10 cellular contexts compared by ENCODE assay signal in genomic region chr6:45884336-45884735, GRCh38.
"Had no signal": no experiment of that assay in that cellular context is flagged by ENCODE, and none has a peak within 500 bp of the region (broad histone marks: within the 10 kb centered on the region; RNA-seq: fewer than 3 reads in every experiment).

No MANE protein-coding gene starts in this region.

- H3K4me1 Mint-ChIP-seq: IgD-negative memory B cell had no signal

- H2AFZ ChIP-seq: GM23248 had no signal

- H3K9ac ChIP-seq: GM23248 had no signal

- H3K27ac ChIP-seq: GM23248, HL-60 had no signal

- FAIRE-seq: HepG2 had no signal

- H3K9me3 ChIP-seq: HAP-1 had no signal

- H3K9me3 Mint-ChIP-seq: HFFc6, IgD-negative memory B cell had no signal

- H3K4me3 ChIP-seq: GM23248, HAP-1 had no signal

- H3K36me3 ChIP-seq: HAP-1 had no signal

- H3K27ac Mint-ChIP-seq: HFFc6, IgD-negative memory B cell had no signal

- H3K4me1 ChIP-seq: HAP-1 had no signal

- ATAC-seq: HCT116, HepG2 had no signal

- DNase-seq: GM23248, GOT3, H7, HFFc6, KBM-7 had no signal

- H3K4me3 Mint-ChIP-seq: HFFc6, IgD-negative memory B cell had no signal
